ENCODE assay signal across 1 cellular context in the genomic region with DNA sequence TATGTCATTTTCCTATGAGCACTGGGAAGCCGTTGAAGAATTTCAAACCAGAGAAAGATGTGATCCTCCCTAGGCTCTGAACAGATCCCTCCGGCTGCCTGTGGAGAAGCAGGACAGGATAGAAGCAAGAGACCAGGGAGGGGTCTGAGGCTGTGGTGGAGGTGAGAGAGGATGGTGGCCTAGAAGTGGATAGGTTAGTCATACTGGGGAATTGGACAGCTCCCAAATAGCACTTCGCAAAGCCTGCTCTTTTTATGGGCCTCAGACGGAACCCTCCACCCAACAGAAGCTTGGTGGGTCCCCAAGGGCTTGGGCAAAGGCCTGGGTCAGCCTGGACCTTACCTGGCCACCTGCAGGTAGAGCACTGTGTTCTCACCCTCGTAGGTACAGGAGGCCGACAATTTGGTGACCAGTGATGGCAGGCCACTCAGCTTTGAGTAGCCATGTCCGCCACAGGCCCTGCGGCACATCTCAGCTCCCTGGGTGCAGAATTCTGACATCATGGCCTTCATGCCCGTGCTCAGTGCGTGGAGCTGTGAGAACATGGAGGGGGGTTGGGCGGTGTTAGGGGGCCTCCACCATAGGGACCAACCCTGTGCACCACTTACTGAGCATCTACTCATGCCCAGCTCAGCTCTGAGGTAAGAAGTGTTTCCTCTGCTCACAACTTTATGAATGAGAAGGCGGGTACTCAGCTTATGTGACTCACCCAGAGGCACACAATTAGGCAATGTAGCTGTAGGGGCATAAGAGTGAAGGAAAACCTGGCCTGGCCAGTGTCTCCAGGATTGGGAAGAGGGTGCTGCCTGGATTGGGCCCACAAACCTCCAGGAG.
A peak's percentile ranks its signal among the peaks of the same experiment; 100 is the strongest.
TF ChIP-seq lines count a peak whose summit lies in the region.

No MANE protein-coding gene starts in this region.

TF ChIP-seq in endothelial cell of umbilical vein, 7 proteins besides CTCF, POLR2A, EP300 and RAD21:
- TF ChIP-seq MAX (IDR thresholded peaks at IDR 0.05; ENCODE audit: insufficient read depth, insufficient read length) (no peak), POLR2AphosphoS5 (IDR thresholded peaks at IDR 0.05; ENCODE audit: insufficient read depth, low read depth, low read length) (peak; percentile 26), FOS (IDR thresholded peaks at IDR 0.05; ENCODE audit: borderline replicate concordance, insufficient read depth, low read length) (peak; percentile 87), MYC (IDR thresholded peaks at IDR 0.05; ENCODE audit: low read depth, low read length) (no peak), EZH2 (IDR thresholded peaks at IDR 0.05; ENCODE audit: borderline replicate concordance, low read depth, low read length, severe bottlenecking) (no peak), JUN (IDR thresholded peaks at IDR 0.05; ENCODE audit: borderline replicate concordance, insufficient read depth, insufficient read length, low read depth) (peak; percentile 71)
